Comparison of ENCODE assay signal across 27 cellular contexts in genomic region chr11:58067685-58068084, GRCh38. TPM values are rescaled to one million over a fixed set of nuclear protein-coding genes. Genes with fewer than 3 reads are reported as not detected.
"Had no signal": no experiment of that assay in that cellular context is flagged by ENCODE, and none has a peak within 500 bp of the region (broad histone marks: within the 10 kb centered on the region; RNA-seq: fewer than 3 reads in every experiment).

No MANE protein-coding gene starts in this region.

- H3K36me3 ChIP-seq: gastrocnemius medialis, heart left ventricle, lower lobe of right lung, thyroid gland had no signal

- ATAC-seq: activated CD4-positive, alpha-beta T cell treated with anti-CD3 and anti-CD28 coated beads for 36 hours; activated T-helper 17 cell treated with anti-CD3 and anti-CD28 coated beads, Interleukin-2, amount 50 U/mL, for 72 hours; body of pancreas; effector memory CD8-positive, alpha-beta T cell; gastrocnemius medialis; lower lobe of right lung; stimulated activated naive B cell treated with anti-CD40 and anti-IgM and Interleukin-4, amounts not matched to agents 10 μg/mL and 1 μg/mL and 100 μg/mL, for 72 hours; WTC11 had no signal

- H3K27me3 ChIP-seq: body of pancreas, gastrocnemius medialis, heart left ventricle, thyroid gland had no signal

- H3K4me3 ChIP-seq: body of pancreas, gastrocnemius medialis, heart left ventricle, lower lobe of right lung, thyroid gland had no signal

- H3K36me3 Mint-ChIP-seq: activated naive CD8-positive, alpha-beta T cell treated with anti-CD3 and anti-CD28 coated beads, Interleukin-2, amount 10 ng/mL, durations not matched to agents 7 days and 5 days; immature natural killer cell; stimulated activated naive B cell treated with anti-CD40 and anti-IgM and Interleukin-4, amounts not matched to agents 10 μg/mL and 1 μg/mL and 100 μg/mL, for 72 hours; WTC11 had no signal

- H3K27me3 Mint-ChIP-seq: activated CD4-positive, alpha-beta memory T cell treated with anti-CD3 and anti-CD28 coated beads, Interleukin-2, amount 10 ng/mL, durations not matched to agents 7 days and 5 days had no signal

- H3K27ac ChIP-seq: body of pancreas, gastrocnemius medialis, heart left ventricle, lower lobe of right lung, thyroid gland had no signal

- H3K4me3 Mint-ChIP-seq: activated CD4-positive, alpha-beta memory T cell treated with anti-CD3 and anti-CD28 coated beads, Interleukin-2, amount 10 ng/mL, durations not matched to agents 7 days and 5 days; activated CD4-positive, alpha-beta T cell treated with anti-CD3 and anti-CD28 coated beads for 36 hours; activated naive CD8-positive, alpha-beta T cell treated with anti-CD3 and anti-CD28 coated beads, Interleukin-2, amount 10 ng/mL, durations not matched to agents 7 days and 5 days; activated T-helper 17 cell treated with anti-CD3 and anti-CD28 coated beads, Interleukin-2, amount 50 U/mL, for 72 hours; effector memory CD8-positive, alpha-beta T cell; immature natural killer cell; nephron; stimulated activated naive B cell treated with anti-CD40 and anti-IgM and Interleukin-4, amounts not matched to agents 10 μg/mL and 1 μg/mL and 100 μg/mL, for 72 hours; T-helper 2 cell treated with Interferon-gamma antibody and Interleukin-4, amounts not matched to agents 5 μg/mL and 100 μg/mL, for 36 hours; WTC11 had no signal

- H3K9me3 Mint-ChIP-seq: activated CD4-positive, alpha-beta memory T cell treated with anti-CD3 and anti-CD28 coated beads, Interleukin-2, amount 10 ng/mL, durations not matched to agents 7 days and 5 days; activated naive CD8-positive, alpha-beta T cell treated with anti-CD3 and anti-CD28 coated beads, Interleukin-2, amount 10 ng/mL, durations not matched to agents 7 days and 5 days; activated T-helper 17 cell treated with anti-CD3 and anti-CD28 coated beads, Interleukin-2, amount 50 U/mL, for 72 hours; effector memory CD8-positive, alpha-beta T cell; nephron; T-helper 2 cell treated with Interferon-gamma antibody and Interleukin-4, amounts not matched to agents 5 μg/mL and 100 μg/mL, for 36 hours had no signal

- H3K9me3 ChIP-seq: body of pancreas, gastrocnemius medialis, heart left ventricle, lower lobe of right lung, thyroid gland had no signal

- H3K4me1 ChIP-seq: gastrocnemius medialis, heart left ventricle, lower lobe of right lung, thyroid gland had no signal

- H3K4me1 Mint-ChIP-seq: activated CD4-positive, alpha-beta memory T cell treated with anti-CD3 and anti-CD28 coated beads, Interleukin-2, amount 10 ng/mL, durations not matched to agents 7 days and 5 days; activated CD4-positive, alpha-beta T cell treated with anti-CD3 and anti-CD28 coated beads for 36 hours; activated naive CD8-positive, alpha-beta T cell treated with anti-CD3 and anti-CD28 coated beads, Interleukin-2, amount 10 ng/mL, durations not matched to agents 7 days and 5 days; activated T-helper 17 cell treated with anti-CD3 and anti-CD28 coated beads, Interleukin-2, amount 50 U/mL, for 72 hours; immature natural killer cell; nephron; stimulated activated naive B cell treated with anti-CD40 and anti-IgM and Interleukin-4, amounts not matched to agents 10 μg/mL and 1 μg/mL and 100 μg/mL, for 72 hours had no signal

- H3K27ac Mint-ChIP-seq: activated CD4-positive, alpha-beta memory T cell treated with anti-CD3 and anti-CD28 coated beads, Interleukin-2, amount 10 ng/mL, durations not matched to agents 7 days and 5 days; activated CD4-positive, alpha-beta T cell treated with anti-CD3 and anti-CD28 coated beads for 36 hours; activated naive CD8-positive, alpha-beta T cell treated with anti-CD3 and anti-CD28 coated beads, Interleukin-2, amount 10 ng/mL, durations not matched to agents 7 days and 5 days; activated T-helper 17 cell treated with anti-CD3 and anti-CD28 coated beads, Interleukin-2, amount 50 U/mL, for 72 hours; effector memory CD8-positive, alpha-beta T cell; immature natural killer cell; nephron; T-helper 2 cell treated with Interferon-gamma antibody and Interleukin-4, amounts not matched to agents 5 μg/mL and 100 μg/mL, for 36 hours; WTC11 had no signal

- DNase-seq: activated CD4-positive, alpha-beta memory T cell treated with anti-CD3 and anti-CD28 coated beads, Interleukin-2, amount 10 ng/mL, durations not matched to agents 7 days and 5 days; activated CD4-positive, alpha-beta T cell treated with anti-CD3 and anti-CD28 coated beads for 36 hours; activated naive CD4-positive, alpha-beta T cell; activated naive CD8-positive, alpha-beta T cell treated with anti-CD3 and anti-CD28 coated beads, Interleukin-2, amount 10 ng/mL, durations not matched to agents 7 days and 5 days; activated T-cell treated with anti-CD3 and anti-CD28 coated beads, Interleukin-2, amount 50 U/mL, for 1 hour; amygdala; body of pancreas; caudate nucleus; effector memory CD8-positive, alpha-beta T cell; gastrocnemius medialis; heart left ventricle; immature natural killer cell; kidney glomerular epithelial cell; lower lobe of right lung; nucleus accumbens; retina; stimulated activated naive B cell treated with anti-CD40 and anti-IgM and Interleukin-4, amounts not matched to agents 10 μg/mL and 1 μg/mL and 100 μg/mL, for 72 hours; thyroid gland had no signal

RNA-seq across cellular contexts. Expression of gene OR6Q1, which starts 36.9 kb away (rescaled TPM):
- total RNA-seq: activated CD4-positive, alpha-beta memory T cell treated with anti-CD3 and anti-CD28 coated beads, Interleukin-2, amount 10 ng/mL, durations not matched to agents 7 days and 5 days; activated CD4-positive, alpha-beta T cell treated with anti-CD3 and anti-CD28 coated beads for 36 hours; activated naive CD8-positive, alpha-beta T cell treated with anti-CD3 and anti-CD28 coated beads, Interleukin-2, amount 10 ng/mL, durations not matched to agents 7 days and 5 days; body of pancreas; dermis microvascular lymphatic vessel endothelial cell; fibroblast of lung; gastrocnemius medialis; heart left ventricle; lower lobe of right lung; posterior vena cava; subcutaneous adipose tissue; thyroid gland; urinary bladder; WTC11 had no signal

RNA-seq across cellular contexts. Expression of gene OR9Q1, which starts 44.0 kb away (rescaled TPM):
- total RNA-seq: activated CD4-positive, alpha-beta memory T cell treated with anti-CD3 and anti-CD28 coated beads, Interleukin-2, amount 10 ng/mL, durations not matched to agents 7 days and 5 days; activated CD4-positive, alpha-beta T cell treated with anti-CD3 and anti-CD28 coated beads for 36 hours; activated naive CD8-positive, alpha-beta T cell treated with anti-CD3 and anti-CD28 coated beads, Interleukin-2, amount 10 ng/mL, durations not matched to agents 7 days and 5 days; body of pancreas; dermis microvascular lymphatic vessel endothelial cell; fibroblast of lung; gastrocnemius medialis; heart left ventricle; lower lobe of right lung; posterior vena cava; subcutaneous adipose tissue; thyroid gland; urinary bladder; WTC11 had no signal

RNA-seq across cellular contexts. Expression of gene OR9I1, which starts 57.6 kb away (rescaled TPM):
- total RNA-seq: activated CD4-positive, alpha-beta memory T cell treated with anti-CD3 and anti-CD28 coated beads, Interleukin-2, amount 10 ng/mL, durations not matched to agents 7 days and 5 days; activated CD4-positive, alpha-beta T cell treated with anti-CD3 and anti-CD28 coated beads for 36 hours; activated naive CD8-positive, alpha-beta T cell treated with anti-CD3 and anti-CD28 coated beads, Interleukin-2, amount 10 ng/mL, durations not matched to agents 7 days and 5 days; activated T-helper 17 cell treated with anti-CD3 and anti-CD28 coated beads, Interleukin-2, amount 50 U/mL, for 72 hours; body of pancreas; dermis microvascular lymphatic vessel endothelial cell; fibroblast of lung; gastrocnemius medialis; heart left ventricle; lower lobe of right lung; posterior vena cava; subcutaneous adipose tissue; thyroid gland; urinary bladder; WTC11 had no signal
